In the genomic region with DNA sequence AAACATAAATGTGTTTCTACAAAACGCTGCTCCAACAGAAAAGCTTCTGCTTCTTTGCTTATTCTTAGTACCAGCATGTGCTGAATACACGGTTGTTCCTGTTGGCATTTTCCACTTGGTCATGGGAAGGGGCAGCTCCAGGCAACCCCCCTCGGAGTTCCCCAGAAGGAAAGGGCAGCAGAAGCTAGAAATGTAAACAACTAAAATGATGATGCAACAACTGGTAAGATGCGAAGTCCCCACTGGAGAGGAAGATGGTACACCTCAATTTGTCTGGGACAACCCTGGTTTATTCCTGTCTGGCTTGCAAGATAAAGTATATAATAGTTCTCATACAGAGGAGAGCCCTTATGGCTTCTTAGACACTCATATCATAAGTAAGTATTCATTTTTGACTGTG, we compare ENCODE assay signal across 38 cellular contexts. TPM values are rescaled to one million over a fixed set of nuclear protein-coding genes. Genes with fewer than 3 reads are reported as not detected.
"Had no signal": no experiment of that assay in that cellular context is flagged by ENCODE, and none has a peak within 500 bp of the region (broad histone marks: within the 10 kb centered on the region; RNA-seq: fewer than 3 reads in every experiment).

No MANE protein-coding gene starts in this region.

- H3K4me2 ChIP-seq: KMS-11 had no signal

- H3K27ac ChIP-seq: ascending aorta, cardiac muscle cell, KMS-11, VCaP had no signal

- H3K27ac Mint-ChIP-seq: activated CD4-positive, alpha-beta memory T cell treated with anti-CD3 and anti-CD28 coated beads, Interleukin-2, amount 10 ng/mL, durations not matched to agents 7 days and 5 days; activated CD8-positive, alpha-beta memory T cell treated with anti-CD3 and anti-CD28 coated beads, Interleukin-2, amount 10 ng/mL, durations not matched to agents 7 days and 5 days; activated naive CD8-positive, alpha-beta T cell treated with anti-CD3 and anti-CD28 coated beads for 36 hours had no signal

- H3K9ac ChIP-seq: KMS-11 had no signal

- H3K4me1 Mint-ChIP-seq: activated CD4-positive, alpha-beta memory T cell treated with anti-CD3 and anti-CD28 coated beads, Interleukin-2, amount 10 ng/mL, durations not matched to agents 7 days and 5 days; activated CD8-positive, alpha-beta memory T cell treated with anti-CD3 and anti-CD28 coated beads, Interleukin-2, amount 10 ng/mL, durations not matched to agents 7 days and 5 days; activated naive CD8-positive, alpha-beta T cell treated with anti-CD3 and anti-CD28 coated beads for 36 hours; central memory CD8-positive, alpha-beta T cell had no signal

- H3K36me3 ChIP-seq: ascending aorta, cardiac muscle cell had no signal

- H3K9me3 ChIP-seq: ascending aorta had no signal

- ATAC-seq: activated CD8-positive, alpha-beta memory T cell treated with anti-CD3 and anti-CD28 coated beads, Interleukin-2, amount 10 ng/mL, durations not matched to agents 7 days and 5 days; PC-3 had no signal

- H3K4me3 Mint-ChIP-seq: activated CD4-positive, alpha-beta memory T cell treated with anti-CD3 and anti-CD28 coated beads, Interleukin-2, amount 10 ng/mL, durations not matched to agents 7 days and 5 days; activated CD8-positive, alpha-beta memory T cell treated with anti-CD3 and anti-CD28 coated beads, Interleukin-2, amount 10 ng/mL, durations not matched to agents 7 days and 5 days; activated naive CD8-positive, alpha-beta T cell treated with anti-CD3 and anti-CD28 coated beads for 36 hours; central memory CD8-positive, alpha-beta T cell had no signal

- H3K4me3 ChIP-seq: ascending aorta, cardiac muscle cell had no signal

- H3K27me3 ChIP-seq: ascending aorta, cardiac muscle cell had no signal

- H3K9me3 Mint-ChIP-seq: activated CD4-positive, alpha-beta memory T cell treated with anti-CD3 and anti-CD28 coated beads, Interleukin-2, amount 10 ng/mL, durations not matched to agents 7 days and 5 days; activated naive CD8-positive, alpha-beta T cell treated with anti-CD3 and anti-CD28 coated beads for 36 hours; central memory CD8-positive, alpha-beta T cell had no signal

- H3K36me3 Mint-ChIP-seq: activated CD8-positive, alpha-beta memory T cell treated with anti-CD3 and anti-CD28 coated beads, Interleukin-2, amount 10 ng/mL, durations not matched to agents 7 days and 5 days; activated naive CD8-positive, alpha-beta T cell treated with anti-CD3 and anti-CD28 coated beads for 36 hours had no signal

- DNase-seq: activated CD4-positive, alpha-beta memory T cell treated with anti-CD3 and anti-CD28 coated beads, Interleukin-2, amount 10 ng/mL, durations not matched to agents 7 days and 5 days; activated CD4-positive, alpha-beta T cell treated with anti-CD3 and anti-CD28 coated beads for 1 hour; activated CD4-positive, alpha-beta T cell treated with anti-CD3 and anti-CD28 coated beads for 48 hours; activated CD4-positive, CD25-positive, alpha-beta regulatory T cell; activated CD8-positive, alpha-beta memory T cell treated with anti-CD3 and anti-CD28 coated beads for 24 hours; activated CD8-positive, alpha-beta memory T cell treated with anti-CD3 and anti-CD28 coated beads, Interleukin-2, amount 10 ng/mL, durations not matched to agents 7 days and 5 days; activated CD8-positive, alpha-beta memory T cell treated with anti-CD3 and anti-CD28 coated beads, Interleukin-2, amount 50 U/mL, for 48 hours; activated effector memory CD4-positive, alpha-beta T cell treated with Interleukin-2 at 50 U/mL for 16 hours; activated naive CD4-positive, alpha-beta T cell; activated naive CD4-positive, alpha-beta T cell treated with anti-CD3 and anti-CD28 coated beads, Interleukin-2, amount 50 U/mL, for 16 hours; activated naive CD8-positive, alpha-beta T cell treated with anti-CD3 and anti-CD28 coated beads for 36 hours; activated T-cell treated with anti-CD3 and anti-CD28 coated beads, Interleukin-2, amount 50 U/mL, for 48 hours; amygdala; MM.1S; MV-4-11; NCI-H1092; NCI-H1436 treated with DMSO at 0.1 percent for 48 hours; NCI-H187; NCI-H2029 treated with DMSO at 0.1 percent for 48 hours; NCI-H2107; NCI-H226; NCI-H446 treated with DMSO at 0.1 percent for 48 hours; NCI-H524; NCI-H69; NCI-H82; PC-3; Right ventricle myocardium superior; SW 1271; T-helper 1 cell; T-helper 2 cell; T-helper 9 cell had no signal

RNA-seq across cellular contexts. Expression of gene CCL13, which starts 9.2 kb away (rescaled TPM):
- total RNA-seq: activated CD4-positive, alpha-beta memory T cell treated with anti-CD3 and anti-CD28 coated beads, Interleukin-2, amount 10 ng/mL, durations not matched to agents 7 days and 5 days; activated CD8-positive, alpha-beta memory T cell treated with anti-CD3 and anti-CD28 coated beads, Interleukin-2, amount 10 ng/mL, durations not matched to agents 7 days and 5 days; activated naive CD8-positive, alpha-beta T cell treated with anti-CD3 and anti-CD28 coated beads for 36 hours; ascending aorta; cardiac muscle cell; LHCN-M2; PC-3 had no signal
- polyA plus RNA-seq: cardiac muscle cell had no signal

RNA-seq across cellular contexts. Expression of gene CCL1, which starts 16.0 kb away (rescaled TPM):
- total RNA-seq: activated naive CD8-positive, alpha-beta T cell treated with anti-CD3 and anti-CD28 coated beads for 36 hours; ascending aorta; cardiac muscle cell; LHCN-M2; PC-3; Right ventricle myocardium superior had no signal
- polyA plus RNA-seq: adipose tissue, cardiac muscle cell had no signal

RNA-seq across cellular contexts. Expression of gene CCL8, which starts 27.8 kb away (rescaled TPM):
- total RNA-seq: activated CD4-positive, alpha-beta memory T cell treated with anti-CD3 and anti-CD28 coated beads, Interleukin-2, amount 10 ng/mL, durations not matched to agents 7 days and 5 days; activated CD8-positive, alpha-beta memory T cell treated with anti-CD3 and anti-CD28 coated beads, Interleukin-2, amount 10 ng/mL, durations not matched to agents 7 days and 5 days; activated naive CD8-positive, alpha-beta T cell treated with anti-CD3 and anti-CD28 coated beads for 36 hours; ascending aorta; cardiac muscle cell; LHCN-M2; PC-3; Right ventricle myocardium superior had no signal
- polyA plus RNA-seq: cardiac muscle cell had no signal
